14 cellular contexts compared by ENCODE assay signal in the genomic region with DNA sequence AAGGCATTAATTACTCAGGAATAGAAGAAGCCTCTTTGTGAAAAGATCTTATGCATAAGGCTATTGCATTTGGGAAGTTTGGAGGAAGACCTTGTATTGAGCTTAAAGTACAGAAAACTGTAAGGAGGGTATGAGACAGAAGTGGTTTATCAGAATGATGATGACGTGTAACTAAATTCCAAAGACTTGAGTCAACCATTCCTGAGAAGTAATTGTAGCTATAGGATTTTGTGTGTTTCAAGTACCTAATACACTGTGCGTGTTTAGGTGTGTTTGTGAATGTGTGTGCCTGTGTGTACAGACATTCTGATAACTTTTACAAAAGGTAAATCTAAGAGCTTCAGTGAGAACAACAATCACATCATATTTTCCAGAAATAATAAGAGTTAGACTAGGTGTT. TPM values are rescaled to one million over a fixed set of nuclear protein-coding genes. Genes with fewer than 3 reads are reported as not detected.
"Had no signal": no experiment of that assay in that cellular context is flagged by ENCODE, and none has a peak within 500 bp of the region (broad histone marks: within the 10 kb centered on the region; RNA-seq: fewer than 3 reads in every experiment).

No MANE protein-coding gene starts in this region.

- H3K9me3 ChIP-seq: gastroesophageal sphincter had no signal

- DNase-seq: activated CD4-positive, alpha-beta T cell treated with anti-CD3 and anti-CD28 coated beads, Interleukin-2, amount 50 U/mL, for 1 hour; activated CD8-positive, alpha-beta memory T cell treated with anti-CD3 and anti-CD28 coated beads for 24 hours; activated naive CD4-positive, alpha-beta T cell; activated naive CD8-positive, alpha-beta T cell treated with anti-CD3 and anti-CD28 coated beads, Interleukin-2, amount 10 ng/mL, durations not matched to agents 7 days and 5 days; brain microvascular endothelial cell; cerebellar nuclear complex; effector memory CD4-positive, alpha-beta T cell; naive thymus-derived CD8-positive, alpha-beta T cell; stimulated activated naive B cell treated with anti-CD40 and anti-IgM and Interleukin-4, amounts not matched to agents 10 μg/mL and 1 μg/mL and 100 μg/mL, for 72 hours had no signal

- H3K4me3 ChIP-seq: gastroesophageal sphincter, tibial nerve had no signal

- H3K27ac ChIP-seq: brain microvascular endothelial cell, epithelial cell of prostate, gastroesophageal sphincter, parathyroid adenoma, tibial nerve had no signal

- H3K36me3 ChIP-seq: brain microvascular endothelial cell, gastroesophageal sphincter, tibial nerve had no signal

- H3K4me1 ChIP-seq: gastroesophageal sphincter, parathyroid adenoma, tibial nerve had no signal

- H3K27me3 ChIP-seq: brain microvascular endothelial cell, tibial nerve had no signal

RNA-seq across cellular contexts. Expression of gene IRX2, which starts 46.5 kb away (rescaled TPM):
- total RNA-seq: activated naive CD8-positive, alpha-beta T cell treated with anti-CD3 and anti-CD28 coated beads, Interleukin-2, amount 10 ng/mL, durations not matched to agents 7 days and 5 days; activated T-helper 1 cell treated with anti-CD3 and anti-CD28 coated beads, Interleukin-12 subunit alpha, Interleukin-12 subunit beta, Interleukin-2, Interleukin-4 antibody, amounts not matched to agents 30 ng/mL and 10 ng/mL and 1 ng/mL, durations not matched to agents 14 hours and 24 hours and 36 hours; naive thymus-derived CD8-positive, alpha-beta T cell; tibial nerve had no signal
- polyA plus RNA-seq: naive thymus-derived CD8-positive, alpha-beta T cell had no signal
